22 cellular contexts compared by ENCODE assay signal in the genomic region with DNA sequence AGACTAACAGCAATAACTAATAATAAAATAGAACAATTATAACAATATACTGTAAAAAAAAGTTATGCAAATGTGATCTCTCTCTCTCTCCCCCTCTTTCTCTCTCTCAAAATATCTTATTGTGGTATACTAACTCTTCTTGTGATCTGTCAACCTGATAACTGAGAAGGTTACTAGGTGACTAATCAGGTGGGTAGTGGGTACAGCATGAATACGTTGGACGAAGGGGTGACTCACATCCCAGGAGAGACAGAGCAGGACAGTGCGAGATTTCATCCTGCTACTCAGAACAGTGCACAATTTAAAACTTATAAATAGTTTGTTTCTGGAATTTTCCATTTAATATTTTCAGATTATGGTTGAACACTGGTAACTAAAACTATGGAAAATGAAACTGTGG.
A peak's percentile ranks its signal among the peaks of the same experiment; 100 is the strongest.
DNase-seq lines count a peak whose midpoint lies in the region; ATAC-seq, FAIRE-seq and TF ChIP-seq lines count a peak whose summit lies in the region.
"Had no signal": no experiment of that assay in that cellular context is flagged by ENCODE, and none has a peak within 500 bp of the region (broad histone marks: within the 10 kb centered on the region; RNA-seq: fewer than 3 reads in every experiment).

No MANE protein-coding gene starts in this region.

- no peaks in the 10 kb centered on the region for H3K27me3 Mint-ChIP-seq in astrocyte (ENCODE audit: low read depth, unreplicated experiment)
- no peaks in the 10 kb centered on the region for H3K27me3 Mint-ChIP-seq in activated CD8-positive, alpha-beta T cell treated with anti-CD3 and anti-CD28 coated beads, Interleukin-2, amount 10 ng/mL, durations not matched to agents 7 days and 5 days (ENCODE audit: low read depth)
- H3K27me3 Mint-ChIP-seq: activated CD4-positive, alpha-beta T cell treated with anti-CD3 and anti-CD28 coated beads for 36 hours; activated naive CD8-positive, alpha-beta T cell; activated T-helper 17 cell treated with anti-CD3 and anti-CD28 coated beads, Interleukin-2, amount 50 U/mL, for 72 hours; naive B cell had no signal

- DNase-seq in HPDE6-E6E7 (ENCODE audit: extremely low spot score) (peak; percentile 54), astrocyte (ENCODE audit: low read depth) (peak; percentile 1), islet precursor cell (peak; percentile 61), cardiac septum (ENCODE audit: low spot score) (no peak)
- DNase-seq in activated CD4-positive, alpha-beta T cell treated with anti-CD3 and anti-CD28 coated beads, Interleukin-2, amount 50 U/mL, for 48 hours = no peak
- no peak for DNase-seq in activated CD8-positive, alpha-beta T cell treated with anti-CD3 and anti-CD28 coated beads, Interleukin-2, amount 10 ng/mL, durations not matched to agents 7 days and 5 days
- DNase-seq: activated CD4-positive, alpha-beta T cell treated with anti-CD3 and anti-CD28 coated beads for 36 hours; body of pancreas; cortex of kidney; naive B cell; NCI-H1694 treated with DMSO at 0.1 percent for 48 hours; NCI-H510A; RPMI8226; stimulated activated CD4-positive, alpha-beta T cell treated with anti-CD3 and anti-CD28 coated beads, Interleukin-15, amount 100 ng/mL, for 24 hours had no signal

- H3K4me3 Mint-ChIP-seq in astrocyte (ENCODE audit: unreplicated experiment) = no peak overlapping the region
- H3K4me3 Mint-ChIP-seq in activated CD8-positive, alpha-beta T cell treated with anti-CD3 and anti-CD28 coated beads, Interleukin-2, amount 10 ng/mL, durations not matched to agents 7 days and 5 days = no peak overlapping the region
- H3K4me3 Mint-ChIP-seq: activated CD4-positive, alpha-beta T cell treated with anti-CD3 and anti-CD28 coated beads for 36 hours; activated naive CD8-positive, alpha-beta T cell; activated T-helper 17 cell treated with anti-CD3 and anti-CD28 coated beads, Interleukin-2, amount 50 U/mL, for 72 hours; naive B cell had no signal

- H4K20me1 ChIP-seq in astrocyte (ENCODE audit: insufficient read depth, low read length) = no peaks in the 10 kb centered on the region
- H4K20me1 ChIP-seq: BLaER1 had no signal

- H3K4me3 ChIP-seq in ACC112 (ENCODE audit: low read depth, low read length) (no peak overlapping the region), astrocyte (ENCODE audit: insufficient read depth, low read depth, low read length) (no peak overlapping the region)
- H3K4me3 ChIP-seq: A549, BLaER1, body of pancreas had no signal

- H2AFZ ChIP-seq in ACC112 (ENCODE audit: low read length, unreplicated experiment) = peak overlapping the region; percentile 67
- no peak overlapping the region for H2AFZ ChIP-seq in astrocyte (ENCODE audit: low read depth, low read length)

- H3K4me1 Mint-ChIP-seq in astrocyte (ENCODE audit: low read depth, unreplicated experiment) = peaks cover 3% of the 10 kb centered on the region
- no peaks in the 10 kb centered on the region for H3K4me1 Mint-ChIP-seq in activated CD8-positive, alpha-beta T cell treated with anti-CD3 and anti-CD28 coated beads, Interleukin-2, amount 10 ng/mL, durations not matched to agents 7 days and 5 days (ENCODE audit: low read depth)
- H3K4me1 Mint-ChIP-seq: activated CD4-positive, alpha-beta T cell treated with anti-CD3 and anti-CD28 coated beads for 36 hours; activated T-helper 17 cell treated with anti-CD3 and anti-CD28 coated beads, Interleukin-2, amount 50 U/mL, for 72 hours; naive B cell had no signal

- POLR2A ChIA-PET in activated CD8-positive, alpha-beta T cell treated with anti-CD3 and anti-CD28 coated beads, Interleukin-2, amount 10 ng/mL, durations not matched to agents 7 days and 5 days (lab: Charles Lee) = no interaction called here

- no peaks in the 10 kb centered on the region for H3K36me3 Mint-ChIP-seq in astrocyte (ENCODE audit: low read depth, unreplicated experiment)
- no peaks in the 10 kb centered on the region for H3K36me3 Mint-ChIP-seq in activated CD8-positive, alpha-beta T cell treated with anti-CD3 and anti-CD28 coated beads, Interleukin-2, amount 10 ng/mL, durations not matched to agents 7 days and 5 days (ENCODE audit: low read depth)
- H3K36me3 Mint-ChIP-seq: activated naive CD8-positive, alpha-beta T cell; naive B cell had no signal

- no peak for ATAC-seq in activated CD8-positive, alpha-beta T cell treated with anti-CD3 and anti-CD28 coated beads, Interleukin-2, amount 10 ng/mL, durations not matched to agents 7 days and 5 days
- ATAC-seq in GM21528 (IDR thresholded peaks at IDR 0.05; ENCODE audit: low FRiP score, unreplicated experiment) = no peak
- ATAC-seq: A549; activated CD4-positive, alpha-beta T cell treated with anti-CD3 and anti-CD28 coated beads for 36 hours; activated T-helper 17 cell treated with anti-CD3 and anti-CD28 coated beads, Interleukin-2, amount 50 U/mL, for 72 hours; body of pancreas had no signal

- H3K27ac Mint-ChIP-seq in astrocyte (ENCODE audit: unreplicated experiment) = no peak overlapping the region
- no peak overlapping the region for H3K27ac Mint-ChIP-seq in activated CD8-positive, alpha-beta T cell treated with anti-CD3 and anti-CD28 coated beads, Interleukin-2, amount 10 ng/mL, durations not matched to agents 7 days and 5 days
- H3K27ac Mint-ChIP-seq: activated CD4-positive, alpha-beta T cell treated with anti-CD3 and anti-CD28 coated beads for 36 hours; activated naive CD8-positive, alpha-beta T cell; activated T-helper 17 cell treated with anti-CD3 and anti-CD28 coated beads, Interleukin-2, amount 50 U/mL, for 72 hours had no signal

- no peaks in the 10 kb centered on the region for H3K9me3 Mint-ChIP-seq in astrocyte (ENCODE audit: unreplicated experiment)
- peaks cover 6% of the 10 kb centered on the region for H3K9me3 Mint-ChIP-seq in activated CD8-positive, alpha-beta T cell treated with anti-CD3 and anti-CD28 coated beads, Interleukin-2, amount 10 ng/mL, durations not matched to agents 7 days and 5 days (ENCODE audit: insufficient read depth)
- H3K9me3 Mint-ChIP-seq: activated T-helper 17 cell treated with anti-CD3 and anti-CD28 coated beads, Interleukin-2, amount 50 U/mL, for 72 hours had no signal

- no peak overlapping the region for H3K4me2 ChIP-seq in astrocyte (ENCODE audit: low read length)
- H3K4me2 ChIP-seq: A549, BLaER1 had no signal

- H3K79me2 ChIP-seq in ACC112 (ENCODE audit: control insufficient read depth, insufficient read depth, low read length, unreplicated experiment) (no peaks in the 10 kb centered on the region), astrocyte (ENCODE audit: insufficient read depth, low read length) (no peaks in the 10 kb centered on the region)

- intact Hi-C loops in cardiac septum (cut with DNase I) = no loop called here

- no peak overlapping the region for H3K27ac ChIP-seq in ACC112 (ENCODE audit: low read depth, low read length)
- no peak overlapping the region for H3K27ac ChIP-seq in astrocyte (ENCODE audit: low read depth, low read length)
- H3K27ac ChIP-seq: A549, BLaER1, body of pancreas had no signal

- FAIRE-seq in astrocyte (lab: Jason Lieb, UNC) = no peak
- FAIRE-seq: A549, G401.6, TTC549 had no signal

- no peaks in the 10 kb centered on the region for H3K9me3 ChIP-seq in astrocyte (ENCODE audit: insufficient read depth, low read depth, low read length)
- H3K9me3 ChIP-seq: A549, BLaER1, body of pancreas had no signal

- no peak for TF ChIP-seq CTCF in astrocyte (IDR thresholded peaks at IDR 0.05; ENCODE audit: insufficient read depth, low read depth, low read length)

- CTCF ChIA-PET in activated CD8-positive, alpha-beta T cell treated with anti-CD3 and anti-CD28 coated beads, Interleukin-2, amount 10 ng/mL, durations not matched to agents 7 days and 5 days (lab: Charles Lee) = no interaction called here

- H3K4me1 ChIP-seq in ACC112 (ENCODE audit: control insufficient read depth, insufficient read depth, low read length, unreplicated experiment) = peaks cover 5% of the 10 kb centered on the region
- H3K4me1 ChIP-seq in astrocyte (ENCODE audit: insufficient read depth, low read length) = no peaks in the 10 kb centered on the region
- H3K4me1 ChIP-seq: A549, BLaER1, body of pancreas had no signal

- H3K36me3 ChIP-seq in ACC112 (ENCODE audit: insufficient read depth, low read length) (no peaks in the 10 kb centered on the region), astrocyte (ENCODE audit: insufficient read depth, low read length) (no peaks in the 10 kb centered on the region)
- H3K36me3 ChIP-seq: BLaER1 had no signal

- H3K27me3 ChIP-seq in ACC112 (ENCODE audit: insufficient read depth, low read length) (no peaks in the 10 kb centered on the region), astrocyte (ENCODE audit: insufficient read depth, low read length) (no peaks in the 10 kb centered on the region)
- H3K27me3 ChIP-seq: BLaER1, body of pancreas had no signal

- H3K9ac ChIP-seq in astrocyte (ENCODE audit: low read length) = no peak overlapping the region
- H3K9ac ChIP-seq: BLaER1 had no signal

Comparison
In these comparisons a context has a peak if more than half of its experiments do, and no peak if none do; other contexts are left out.
1. DNase-seq: peak in HPDE6-E6E7 (single experiment), astrocyte (single experiment) and islet precursor cell (single experiment); none in cardiac septum (single experiment), activated CD4-positive, alpha-beta T cell treated with anti-CD3 and anti-CD28 coated beads, Interleukin-2, amount 50 U/mL, for 48 hours (0 of 2) and activated CD8-positive, alpha-beta T cell treated with anti-CD3 and anti-CD28 coated beads, Interleukin-2, amount 10 ng/mL, durations not matched to agents 7 days and 5 days (single experiment).